8 cellular contexts compared by ENCODE assay signal in the genomic region with DNA sequence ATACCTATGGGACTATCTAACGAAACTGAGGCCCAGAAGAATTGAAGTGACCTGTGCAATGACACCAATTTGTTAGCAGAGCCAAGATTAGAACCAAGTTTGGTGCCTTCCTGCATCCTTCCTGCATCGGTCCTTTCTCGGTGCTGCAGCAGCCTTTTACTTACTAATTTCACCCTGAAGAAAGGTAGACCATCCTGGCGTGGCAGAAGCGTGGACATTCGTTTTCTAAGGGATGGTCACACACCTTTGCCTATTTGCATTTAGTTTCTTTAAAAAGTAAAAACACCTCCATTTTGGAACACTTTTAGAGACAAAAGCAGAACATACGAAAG. TPM values are rescaled to one million over a fixed set of nuclear protein-coding genes. Genes with fewer than 3 reads are reported as not detected.
DNase-seq lines count a peak whose midpoint lies in the region; ATAC-seq and TF ChIP-seq lines count a peak whose summit lies in the region.

No MANE protein-coding gene starts in this region.

- peak overlapping the region; percentile 95 for H3K27ac ChIP-seq in CD4-positive, alpha-beta memory T cell (ENCODE audit: low read depth, low read length)

- CTCF ChIA-PET in CD4-positive, alpha-beta memory T cell (lab: Charles Lee; ENCODE audit: partially characterized antibody) = no interaction called here

- no peaks in the 10 kb centered on the region for H3K27me3 ChIP-seq in CD4-positive, alpha-beta memory T cell (ENCODE audit: insufficient read depth, low read length)

- no peak for TF ChIP-seq POLR2A in GM18505 (IDR thresholded peaks at IDR 0.05; ENCODE audit: borderline replicate concordance, extremely low read depth, insufficient read depth, insufficient read length)

- POLR2A ChIA-PET in CD4-positive, alpha-beta memory T cell (lab: Charles Lee; ENCODE audit: partially characterized antibody) = no interaction called here

- H3K4me1 Mint-ChIP-seq in CD4-positive, alpha-beta memory T cell = peaks cover 29 to 53% (median 38%) of the 10 kb centered on the region in 4 donors
- H3K4me1 Mint-ChIP-seq in activated T-helper 2 cell treated with anti-CD3 and anti-CD28 coated beads, Interferon-gamma antibody, Interleukin-2, Interleukin-4, amounts not matched to agents 10 μg/mL and 5 μg/mL and 100 μg/mL, durations not matched to agents 14 hours and 24 hours and 36 hours (ENCODE audit: low read depth) = peaks cover 30% of the 10 kb centered on the region
- peaks cover 44 to 59% of the 10 kb centered on the region in 2 donors for H3K4me1 Mint-ChIP-seq in immature natural killer cell
- H3K4me1 Mint-ChIP-seq in stimulated activated naive CD8-positive, alpha-beta T cell treated with anti-CD3 and anti-CD28 coated beads, Interleukin-15, amount 100 ng/mL, for 72 hours = peaks cover 25% of the 10 kb centered on the region

- no peak for DNase-seq in CD4-positive, alpha-beta memory T cell
- no peak for DNase-seq in activated T-helper 2 cell treated with anti-CD3 and anti-CD28 coated beads, Interferon-gamma antibody, Interleukin-2, Interleukin-4, amounts not matched to agents 10 μg/mL and 5 μg/mL and 100 μg/mL, durations not matched to agents 14 hours and 24 hours and 36 hours (ENCODE audit: low spot score)
- no peak for DNase-seq in immature natural killer cell
- DNase-seq in stimulated activated naive CD8-positive, alpha-beta T cell treated with anti-CD3 and anti-CD28 coated beads, Interleukin-15, amount 100 ng/mL, for 72 hours = no peak
- DNase-seq in GF-D8 (lab: John Stamatoyannopoulos, UW) = no peak

- H3K36me3 Mint-ChIP-seq in CD4-positive, alpha-beta memory T cell = peaks cover 8 to 26% of the 10 kb centered on the region in 2 donors
- peaks cover 41% of the 10 kb centered on the region for H3K36me3 Mint-ChIP-seq in activated T-helper 2 cell treated with anti-CD3 and anti-CD28 coated beads, Interferon-gamma antibody, Interleukin-2, Interleukin-4, amounts not matched to agents 10 μg/mL and 5 μg/mL and 100 μg/mL, durations not matched to agents 14 hours and 24 hours and 36 hours (ENCODE audit: low read depth)
- peaks cover 0 to 7% (median 3%) of the 10 kb centered on the region in 3 donors for H3K36me3 Mint-ChIP-seq in immature natural killer cell

- H3K36me3 ChIP-seq in CD4-positive, alpha-beta memory T cell (ENCODE audit: insufficient read depth, low read length) = peaks cover 8% of the 10 kb centered on the region

- ATAC-seq in HG02798 (IDR thresholded peaks at IDR 0.05; ENCODE audit: poor library complexity, unreplicated experiment) (peak; percentile 0), GM18505 (IDR thresholded peaks at IDR 0.05; ENCODE audit: unreplicated experiment) (no peak), GM21447 (IDR thresholded peaks at IDR 0.05; ENCODE audit: unreplicated experiment) (no peak)
- ATAC-seq in stimulated activated naive CD8-positive, alpha-beta T cell treated with anti-CD3 and anti-CD28 coated beads, Interleukin-15, amount 100 ng/mL, for 72 hours = no peak

- H3K4me1 ChIP-seq in CD4-positive, alpha-beta memory T cell (ENCODE audit: insufficient read depth, low read length) = peaks cover 41% of the 10 kb centered on the region

- H3K4me3 ChIP-seq in CD4-positive, alpha-beta memory T cell (ENCODE audit: low read length in 2 of 2) = peak overlapping the region; percentile 63 to 89

- peaks cover 0 to 4% (median 0%) of the 10 kb centered on the region in 8 donors for H3K9me3 Mint-ChIP-seq in CD4-positive, alpha-beta memory T cell
- H3K9me3 Mint-ChIP-seq in activated T-helper 2 cell treated with anti-CD3 and anti-CD28 coated beads, Interferon-gamma antibody, Interleukin-2, Interleukin-4, amounts not matched to agents 10 μg/mL and 5 μg/mL and 100 μg/mL, durations not matched to agents 14 hours and 24 hours and 36 hours = no peaks in the 10 kb centered on the region
- no peaks in the 10 kb centered on the region for H3K9me3 Mint-ChIP-seq in immature natural killer cell
- no peaks in the 10 kb centered on the region for H3K9me3 Mint-ChIP-seq in stimulated activated naive CD8-positive, alpha-beta T cell treated with anti-CD3 and anti-CD28 coated beads, Interleukin-15, amount 100 ng/mL, for 72 hours

- H3K27me3 Mint-ChIP-seq in CD4-positive, alpha-beta memory T cell = no peaks in the 10 kb centered on the region
- H3K27me3 Mint-ChIP-seq in activated T-helper 2 cell treated with anti-CD3 and anti-CD28 coated beads, Interferon-gamma antibody, Interleukin-2, Interleukin-4, amounts not matched to agents 10 μg/mL and 5 μg/mL and 100 μg/mL, durations not matched to agents 14 hours and 24 hours and 36 hours (ENCODE audit: low read depth) = no peaks in the 10 kb centered on the region
- H3K27me3 Mint-ChIP-seq in immature natural killer cell (ENCODE audit: low read depth in 3 of 3) = peaks cover 7 to 21% (median 8%) of the 10 kb centered on the region in 3 donors
- no peaks in the 10 kb centered on the region for H3K27me3 Mint-ChIP-seq in stimulated activated naive CD8-positive, alpha-beta T cell treated with anti-CD3 and anti-CD28 coated beads, Interleukin-15, amount 100 ng/mL, for 72 hours

- H3K27ac Mint-ChIP-seq in CD4-positive, alpha-beta memory T cell = peak overlapping the region; percentile 92 to 100 (median 100)
- peak overlapping the region; percentile 100 for H3K27ac Mint-ChIP-seq in activated T-helper 2 cell treated with anti-CD3 and anti-CD28 coated beads, Interferon-gamma antibody, Interleukin-2, Interleukin-4, amounts not matched to agents 10 μg/mL and 5 μg/mL and 100 μg/mL, durations not matched to agents 14 hours and 24 hours and 36 hours
- peak overlapping the region; percentile 98 to 100 (median 98) for H3K27ac Mint-ChIP-seq in immature natural killer cell
- H3K27ac Mint-ChIP-seq in stimulated activated naive CD8-positive, alpha-beta T cell treated with anti-CD3 and anti-CD28 coated beads, Interleukin-15, amount 100 ng/mL, for 72 hours = peak overlapping the region; percentile 99 to 100

- H3K9me3 ChIP-seq in CD4-positive, alpha-beta memory T cell (ENCODE audit: control insufficient read depth in 1 of 2, low read length in 2 of 2) = no peaks in the 10 kb centered on the region

- intact Hi-C loops in CD4-positive, alpha-beta memory T cell (cut with micrococcal nuclease) = no loop called here
- intact Hi-C loops in activated T-helper 2 cell treated with anti-CD3 and anti-CD28 coated beads, Interferon-gamma antibody, Interleukin-2, Interleukin-4, amounts not matched to agents 10 μg/mL and 5 μg/mL and 100 μg/mL, durations not matched to agents 14 hours and 24 hours and 36 hours (cut with micrococcal nuclease) = loop anchor here (1.0 to 5.0 kb wide), 2 partner anchors 31 to 129 kb away; no protein-coding TSS in a partner anchor

- H3K4me3 Mint-ChIP-seq in CD4-positive, alpha-beta memory T cell = peak overlapping the region; percentile 92 to 100 (median 98)
- H3K4me3 Mint-ChIP-seq in activated T-helper 2 cell treated with anti-CD3 and anti-CD28 coated beads, Interferon-gamma antibody, Interleukin-2, Interleukin-4, amounts not matched to agents 10 μg/mL and 5 μg/mL and 100 μg/mL, durations not matched to agents 14 hours and 24 hours and 36 hours (ENCODE audit: low read depth) = peak overlapping the region; percentile 99
- peak overlapping the region; percentile 91 to 99 (median 95) for H3K4me3 Mint-ChIP-seq in immature natural killer cell
- peak overlapping the region; percentile 94 to 100 for H3K4me3 Mint-ChIP-seq in stimulated activated naive CD8-positive, alpha-beta T cell treated with anti-CD3 and anti-CD28 coated beads, Interleukin-15, amount 100 ng/mL, for 72 hours

RNA-seq across cellular contexts. Expression of gene LSM8, which starts 0.7 kb away (rescaled TPM):
- total RNA-seq in CD4-positive, alpha-beta memory T cell = 10 to 100 TPM; 59.0 to 64.1 TPM
- 10 to 100 TPM; 34.6 to 54.8 TPM for polyA plus RNA-seq in CD4-positive, alpha-beta memory T cell
- total RNA-seq in activated T-helper 2 cell treated with anti-CD3 and anti-CD28 coated beads, Interferon-gamma antibody, Interleukin-2, Interleukin-4, amounts not matched to agents 10 μg/mL and 5 μg/mL and 100 μg/mL, durations not matched to agents 14 hours and 24 hours and 36 hours = 46.8 and 50.3 TPM in 2 replicates
- 10 to 100 TPM; 22.7 to 53.1 (median 25.4) TPM for polyA plus RNA-seq in immature natural killer cell

RNA-seq across cellular contexts. Expression of gene ANKRD7, which starts 41.3 kb away (rescaled TPM):
- not detected for total RNA-seq in CD4-positive, alpha-beta memory T cell
- not detected for polyA plus RNA-seq in CD4-positive, alpha-beta memory T cell
- total RNA-seq in activated T-helper 2 cell treated with anti-CD3 and anti-CD28 coated beads, Interferon-gamma antibody, Interleukin-2, Interleukin-4, amounts not matched to agents 10 μg/mL and 5 μg/mL and 100 μg/mL, durations not matched to agents 14 hours and 24 hours and 36 hours = not detected in 2 replicates
- not detected for polyA plus RNA-seq in immature natural killer cell
